ENCODE assay signal across 8 cellular contexts in genomic region chr12:50986961-50987737, GRCh38. TPM values are rescaled to one million over a fixed set of nuclear protein-coding genes. Genes with fewer than 3 reads are reported as not detected.
DNase-seq lines count a peak whose midpoint lies in the region; ATAC-seq and TF ChIP-seq lines count a peak whose summit lies in the region.

No MANE protein-coding gene starts in this region.

- no peaks in the 10 kb centered on the region for H3K27me3 ChIP-seq in IMR-90 (ENCODE audit: control insufficient read depth, insufficient read depth, low read length)

- POLR2A ChIA-PET in IMR-90 (lab: Charles Lee; ENCODE audit: unreplicated experiment): interaction anchor here (0.6 kb wide), 1 partner anchor 592 kb away, joined by 10 read pairs; no protein-coding TSS in a partner anchor

- peaks cover 4% of the 10 kb centered on the region; the same call in 1 of the 2 replicates for H3K4me1 ChIP-seq in IMR-90 (ENCODE audit: control insufficient read depth, insufficient read depth, low read length)

- H3K79me1 ChIP-seq in IMR-90 (ENCODE audit: low read depth in 1 of 2, low read length in 2 of 2): no peaks in the 10 kb centered on the region; a peak in 1 of 4 replicates

- dilution Hi-C loops in IMR-90 (cut with HindIII; ENCODE audit: low sequenced_read_pairs, unreplicated experiment): no loop called here

- H3K27ac ChIP-seq in IMR-90 (ENCODE audit: insufficient read depth, low read length): no peak overlapping the region

- peak overlapping the region; percentile 21 for H2AFZ ChIP-seq in IMR-90 (replicated peaks; ENCODE audit: low read length, poor library complexity)

- BruUV-seq in IMR-90 (replicated peaks; lab: Mats Ljungman, UMichigan): no TSS peak

- intact Hi-C loops in IMR-90 (cut with micrococcal nuclease): loop anchor here (1.0 to 5.0 kb wide), 3 partner anchors 65 to 222 kb away; no protein-coding TSS in a partner anchor

- H3K9ac ChIP-seq in IMR-90 (ENCODE audit: low read depth, low read length): no peak overlapping the region

- H4K8ac ChIP-seq in IMR-90 (ENCODE audit: low read depth in 2 of 2, low read length in 2 of 2): no peak overlapping the region

- no peak overlapping the region for H3K56ac ChIP-seq in IMR-90 (ENCODE audit: extremely low read depth, insufficient read depth, low read length)

- no peak overlapping the region; the same call in 1 of the 2 replicates for H2BK20ac ChIP-seq in IMR-90 (ENCODE audit: low read depth, low read length)

- H3K9me3 ChIP-seq in IMR-90 (ENCODE audit: control insufficient read depth, insufficient read depth, low read length): no peaks in the 10 kb centered on the region

- peaks cover 18% of the 10 kb centered on the region for H3K36me3 ChIP-seq in IMR-90 (ENCODE audit: control insufficient read depth, insufficient read depth, low read length)

- peaks cover 4% of the 10 kb centered on the region; the same call in 1 of the 2 replicates for H3K9me1 ChIP-seq in IMR-90 (ENCODE audit: insufficient read depth, low read length)

- in situ Hi-C loops in IMR-90 (cut with MboI; ENCODE audit: low sequenced_read_pairs): loop anchor here (10.0 to 25.0 kb wide), 2 partner anchors 162 to 500 kb away; no protein-coding TSS in a partner anchor

- peak; percentile 70 for ATAC-seq in IMR-90 (ENCODE audit: low read depth)
- no peak for ATAC-seq in HG03565 (IDR thresholded peaks at IDR 0.05; ENCODE audit: unreplicated experiment)

- no peak for TF ChIP-seq POLR2A in IMR-90 (IDR thresholded peaks at IDR 0.05; ENCODE audit: low read depth, low read length)

- peak; percentile 75 for TF ChIP-seq CTCF in IMR-90 (conservative IDR thresholded peaks at IDR 0.05; ENCODE audit: low read depth, low read length)
- peak; percentile 63; the same call in 1 of the 2 replicates for TF ChIP-seq CTCF in WI38 (IDR thresholded peaks at IDR 0.05; ENCODE audit: low read depth, low read length)
- peak; percentile 66 for TF ChIP-seq CTCF in fibroblast of villous mesenchyme (IDR thresholded peaks at IDR 0.05; ENCODE audit: insufficient read depth, low read depth, low read length)

- TF ChIP-seq RAD21 in IMR-90 (IDR thresholded peaks at IDR 0.05; ENCODE audit: low read length): peak; percentile 74

- H2AK5ac ChIP-seq in IMR-90 (ENCODE audit: low read depth, low read length): peak overlapping the region; percentile 57; the same call in 1 of the 2 replicates

- H3K4me3 ChIP-seq in IMR-90 (ENCODE audit: insufficient read depth, low read depth, low read length) (no peak overlapping the region), WI38 (ENCODE audit: low read depth, low read length) (no peak overlapping the region), fibroblast of villous mesenchyme (ENCODE audit: low read depth, low read length) (no peak overlapping the region)

- no peak overlapping the region for H3K14ac ChIP-seq in IMR-90 (replicated peaks; ENCODE audit: low read depth, low read length)

- peak overlapping the region; percentile 7 for H2BK5ac ChIP-seq in IMR-90 (ENCODE audit: low read depth, low read length, poor library complexity, severe bottlenecking)

- 20% methylated on average over 1 of the region's 8 CpGs; no CpG with 5 or more reads in 1 of the 2 experiments for WGBS in IMR-90 (ENCODE audit: extremely low coverage in 2 of 2, insufficient read length in 1 of 2), 2 experiments

- no peak overlapping the region for H4K5ac ChIP-seq in IMR-90 (ENCODE audit: low read depth, low read length)

- H4K91ac ChIP-seq in IMR-90 (ENCODE audit: insufficient read depth, low read depth, low read length): no peak overlapping the region

- H3K4ac ChIP-seq in IMR-90 (ENCODE audit: low read depth, low read length): peak overlapping the region; percentile 30; the same call in 1 of the 2 replicates

- no peak overlapping the region for H3K18ac ChIP-seq in IMR-90 (ENCODE audit: low read depth, low read length)

- H2BK15ac ChIP-seq in IMR-90 (ENCODE audit: low read depth, low read length): no peak overlapping the region

- no peak overlapping the region for H3K4me2 ChIP-seq in IMR-90 (ENCODE audit: low read depth, low read length)

- 0 out of 2 replicates have a peak overlapping the region, but pooled peaks have one; percentile 7 for H2BK120ac ChIP-seq in IMR-90 (ENCODE audit: low read depth, low read length)

- peak; percentile 35 for DNase-seq in NCI-H748 (lab: John Stamatoyannopoulos, UW; ENCODE audit: unreplicated experiment)
- no peak for DNase-seq in NCI-H748 treated with DMSO at 0.1 percent for 48 hours (lab: John Stamatoyannopoulos, UW)
- DNase-seq in IMR-90: peak; percentile 72
- DNase-seq in fibroblast of villous mesenchyme (ENCODE audit: low read depth): peak; percentile 78
- peak in 32 of 56 donors; percentile 3 to 66 (median 18) for DNase-seq in nucleus accumbens (lab: John Stamatoyannopoulos, UW)
- no peak for DNase-seq in NCI-H1930 (lab: John Stamatoyannopoulos, UW)

- no peak overlapping the region for H2AK9ac ChIP-seq in IMR-90 (replicated peaks; ENCODE audit: low read depth, low read length, poor library complexity)

- H3K23ac ChIP-seq in IMR-90 (ENCODE audit: low read depth, low read length): no peak overlapping the region

- CTCF ChIA-PET in IMR-90 (lab: Yijun Ruan, JAX): interaction anchor here (0.5 to 6.2 kb wide), 18 partner anchors 32 to 993 kb away, joined by 3 to 41 read pairs (median 3); partner anchors contain the start of gene ATF1

- H4K20me1 ChIP-seq in IMR-90 (ENCODE audit: insufficient read depth, low read length): 0 out of 2 replicates have a peak, but pooled peaks cover 3% of the 10 kb centered on the region

TF ChIP-seq in IMR-90, 13 proteins besides CTCF, POLR2A, EP300 and RAD21:
- TF ChIP-seq MAZ (IDR thresholded peaks at IDR 0.05; ENCODE audit: borderline replicate concordance, low read depth, low read length) (no peak), NFE2L2 (IDR thresholded peaks at IDR 0.05; ENCODE audit: low read depth, low read length) (no peak), SMC3 (IDR thresholded peaks at IDR 0.05; ENCODE audit: low read depth, low read length) (peak; percentile 79), FOS (IDR thresholded peaks at IDR 0.05; ENCODE audit: low read depth, low read length) (no peak)

RNA-seq across cellular contexts. Expression of gene HIGD1C, which starts 34.8 kb away (rescaled TPM):
- total RNA-seq in IMR-90 (2012; rRNA removed) (not detected in 2 replicates), fibroblast of villous mesenchyme (not detected in 2 replicates)
- not detected in 2 replicates for polyA plus RNA-seq in IMR-90 (2012; rRNA removed)
- polyA plus RNA-seq in IMR-90 (2012; cell fraction: cytosol; rRNA removed): not detected in 2 replicates
- polyA plus RNA-seq in IMR-90 (2012; cell fraction: nucleus; rRNA removed; ENCODE audit: low replicate concordance): not detected in 2 replicates

RNA-seq across cellular contexts. Expression of gene SLC11A2, which starts 39.0 kb away (rescaled TPM):
- 45.3 and 48.3 TPM in 2 replicates for total RNA-seq in IMR-90 (2012; rRNA removed)
- 21.9 and 28.0 TPM in 2 replicates for polyA plus RNA-seq in IMR-90 (2012; rRNA removed)
- polyA plus RNA-seq in IMR-90 (2012; cell fraction: cytosol; rRNA removed): 11.6 and 19.2 TPM in 2 replicates
- 20.3 and 77.4 TPM in 2 replicates for polyA plus RNA-seq in IMR-90 (2012; cell fraction: nucleus; rRNA removed; ENCODE audit: low replicate concordance)
- 39.0 and 56.6 TPM in 2 replicates for total RNA-seq in fibroblast of villous mesenchyme

Comparison
In these comparisons a context has a peak if more than half of its experiments do, and no peak if none do; other contexts are left out.
1. DNase-seq: peak in NCI-H748 (single experiment), IMR-90 (single experiment), fibroblast of villous mesenchyme (single experiment) and nucleus accumbens (32 of 56); none in NCI-H748 treated with DMSO at 0.1 percent for 48 hours (single experiment) and NCI-H1930 (0 of 2).
2. Peak in every context shown above with its lines, with median percentiles within 50 percentile points of each other: CTCF ChIP-seq.